Comparison of ENCODE assay signal across 8 cellular contexts in genomic region chr22:31676700-31677099, GRCh38. TPM values are rescaled to one million over a fixed set of nuclear protein-coding genes. Genes with fewer than 3 reads are reported as not detected.
DNase-seq lines count a peak whose midpoint lies in the region; ATAC-seq and TF ChIP-seq lines count a peak whose summit lies in the region.

No MANE protein-coding gene starts in this region.

- H3K27ac Mint-ChIP-seq in activated B cell treated with CpG ODN at 0.5 μM for 24 hours: peak overlapping the region; percentile 94

- H3K4me3 Mint-ChIP-seq in activated B cell treated with CpG ODN at 0.5 μM for 24 hours: peak overlapping the region; percentile 96

- POLR2A ChIA-PET in activated B cell treated with CpG ODN at 0.5 μM for 24 hours (lab: Charles Lee): interaction anchor here (0.5 to 3.3 kb wide), 15 partner anchors 11 to 799 kb away, joined by 3 to 41 read pairs (median 4); partner anchors contain the start of genes DEPDC5, PISD and PRR14L

- H3K9me3 ChIP-seq in BLaER1 treated with 17β-estradiol and CSF1 and Interleukin-3, amounts not matched to agents 10 nM and 100 nM (replicated peaks in 1 of 11): peaks cover 0 to 27% (median 10%) of the 10 kb centered on the region in 11 experiments; a peak in 18 of 22 replicates

- peak overlapping the region; percentile 13 to 84 (median 67); a peak in 21 of 22 replicates for H3K27ac ChIP-seq in BLaER1 treated with 17β-estradiol and CSF1 and Interleukin-3, amounts not matched to agents 10 nM and 100 nM
- H3K27ac ChIP-seq in caudate nucleus (ENCODE audit: low read depth, low read length): no peak overlapping the region

- intact Hi-C loops in activated B cell treated with CpG ODN at 0.5 μM for 24 hours (cut with micrococcal nuclease): loop anchor here (1.0 to 5.0 kb wide), 4 partner anchors 14 to 116 kb away; partner anchors contain the start of genes PISD and PRR14L

- H3K4me2 ChIP-seq in BLaER1 treated with 17β-estradiol and CSF1 and Interleukin-3, amounts not matched to agents 10 nM and 100 nM: peak overlapping the region; percentile 47 to 88 (median 63)

- DNase-seq in activated B cell treated with CpG ODN at 0.5 μM for 24 hours: peak; percentile 84
- DNase-seq in caudate nucleus (lab: John Stamatoyannopoulos, UW): peak; percentile 25 to 96 (median 84)
- peak; percentile 95 for DNase-seq in islet precursor cell
- DNase-seq in stimulated activated CD4-positive, alpha-beta T cell treated with anti-CD3 and anti-CD28 coated beads, Interleukin-12 subunit alpha, Interleukin-12 subunit beta, amount 100 ng/mL, for 48 hours (ENCODE audit: low read depth in 2 of 3, low spot score in 1 of 3): peak; percentile 85 to 92 (median 91)
- no peak for DNase-seq in NCI-H446 treated with DMSO at 0.1 percent for 48 hours (lab: John Stamatoyannopoulos, UW)

- peaks cover 25% of the 10 kb centered on the region for H3K4me1 Mint-ChIP-seq in activated B cell treated with CpG ODN at 0.5 μM for 24 hours

- no peaks in the 10 kb centered on the region for H3K27me3 ChIP-seq in BLaER1 treated with 17β-estradiol and CSF1 and Interleukin-3, amounts not matched to agents 10 nM and 100 nM

- TF ChIP-seq CTCF in activated B cell treated with CpG ODN at 0.5 μM for 24 hours (IDR thresholded peaks at IDR 0.05): no peak

- no peak for TF ChIP-seq RAD21 in Ishikawa (IDR thresholded peaks at IDR 0.05; ENCODE audit: low read depth)

- H3K4me3 ChIP-seq in BLaER1 treated with 17β-estradiol and CSF1 and Interleukin-3, amounts not matched to agents 10 nM and 100 nM: peak overlapping the region; percentile 10 to 60 (median 44); a peak in 18 of 20 replicates

- H4K20me1 ChIP-seq in BLaER1 treated with 17β-estradiol and CSF1 and Interleukin-3, amounts not matched to agents 10 nM and 100 nM: no peaks in the 10 kb centered on the region

- no peaks in the 10 kb centered on the region for H3K9me3 Mint-ChIP-seq in activated B cell treated with CpG ODN at 0.5 μM for 24 hours

- no peak for TF ChIP-seq EP300 in Ishikawa (IDR thresholded peaks at IDR 0.05; ENCODE audit: borderline replicate concordance)

- H3K27me3 Mint-ChIP-seq in activated B cell treated with CpG ODN at 0.5 μM for 24 hours: no peaks in the 10 kb centered on the region

- peaks cover 5% of the 10 kb centered on the region for H3K36me3 Mint-ChIP-seq in activated B cell treated with CpG ODN at 0.5 μM for 24 hours (ENCODE audit: low read depth)

- ATAC-seq in GM19455 (IDR thresholded peaks at IDR 0.05; ENCODE audit: unreplicated experiment): peak; percentile 93
- peak; percentile 99 for ATAC-seq in activated B cell treated with CpG ODN at 0.5 μM for 24 hours (ENCODE audit: low read depth)

- H3K36me3 ChIP-seq in BLaER1 treated with 17β-estradiol and CSF1 and Interleukin-3, amounts not matched to agents 10 nM and 100 nM: peaks cover 0 to 5% (median 0%) of the 10 kb centered on the region in 11 experiments; a peak in 4 of 22 replicates

- CTCF ChIA-PET in activated B cell treated with CpG ODN at 0.5 μM for 24 hours (lab: Charles Lee): interaction anchor here (1.4 to 2.5 kb wide), 4 partner anchors 11 to 271 kb away, joined by 3 to 12 read pairs (median 9); partner anchors contain the start of gene PISD

- H3K9ac ChIP-seq in BLaER1 treated with 17β-estradiol and CSF1 and Interleukin-3, amounts not matched to agents 10 nM and 100 nM: peak overlapping the region; percentile 35 to 73 (median 56); a peak in 18 of 22 replicates

- H3K4me1 ChIP-seq in BLaER1 treated with 17β-estradiol and CSF1 and Interleukin-3, amounts not matched to agents 10 nM and 100 nM: peaks cover 22 to 69% (median 52%) of the 10 kb centered on the region in 10 experiments

TF ChIP-seq in Ishikawa, 13 proteins besides CTCF, POLR2A, EP300 and RAD21:
- peak; percentile 95 for TF ChIP-seq USF1 (IDR thresholded peaks at IDR 0.05)
- TF ChIP-seq FOXM1 (IDR thresholded peaks at IDR 0.05; ENCODE audit: borderline replicate concordance, low read depth): no peak
- no peak for TF ChIP-seq TAF1 (IDR thresholded peaks at IDR 0.05; ENCODE audit: low read depth)
- TF ChIP-seq NFIC (IDR thresholded peaks at IDR 0.05): no peak
- no peak for TF ChIP-seq ZBTB7A (IDR thresholded peaks at IDR 0.05; ENCODE audit: low read depth)
- peak; percentile 94 for TF ChIP-seq MAX (IDR thresholded peaks at IDR 0.05)
- TF ChIP-seq YY1 (IDR thresholded peaks at IDR 0.05; ENCODE audit: low read depth): no peak
- TF ChIP-seq CREB1 (IDR thresholded peaks at IDR 0.05; ENCODE audit: low read depth): no peak
- TF ChIP-seq REST (IDR thresholded peaks at IDR 0.05; ENCODE audit: low read depth): no peak
TF ChIP-seq in Ishikawa: peak in this region for 2.

RNA-seq across cellular contexts. Expression of gene PISD, which starts 14.7 kb away (rescaled TPM):
- 53.7 and 61.6 TPM in 2 replicates for total RNA-seq in activated B cell treated with CpG ODN at 0.5 μM for 24 hours
